In genomic region chr4:81061340-81061730, GRCh38 we compare ENCODE assay signal across 30 cellular contexts. TPM values are rescaled to one million over a fixed set of nuclear protein-coding genes. Genes with fewer than 3 reads are reported as not detected.
"Had no signal": no experiment of that assay in that cellular context is flagged by ENCODE, and none has a peak within 500 bp of the region (broad histone marks: within the 10 kb centered on the region; RNA-seq: fewer than 3 reads in every experiment).

No MANE protein-coding gene starts in this region.

- H3K4me3 ChIP-seq: ascending aorta, cardiac muscle cell had no signal

- DNase-seq: activated B cell treated with CpG ODN at 0.5 μM for 24 hours; activated CD4-positive, alpha-beta memory T cell treated with anti-CD3 and anti-CD28 coated beads, Interleukin-2, amount 10 ng/mL, durations not matched to agents 7 days and 5 days; activated CD4-positive, alpha-beta T cell treated with anti-CD3 and anti-CD28 coated beads for 36 hours; activated CD4-positive, alpha-beta T cell treated with anti-CD3 and anti-CD28 coated beads for 48 hours; activated CD4-positive, alpha-beta T cell treated with anti-CD3 and anti-CD28 coated beads, Interleukin-2, amount 10 ng/mL, durations not matched to agents 7 days and 5 days; activated CD4-positive, alpha-beta T cell treated with anti-CD3 and anti-CD28 coated beads, Interleukin-2, amount 50 U/mL, for 48 hours; activated CD4-positive, CD25-positive, alpha-beta regulatory T cell treated with anti-CD3 and anti-CD28 coated beads, Interleukin-2, amount 50 U/mL, for 72 hours; activated CD8-positive, alpha-beta memory T cell treated with anti-CD3 and anti-CD28 coated beads for 24 hours; activated CD8-positive, alpha-beta memory T cell treated with anti-CD3 and anti-CD28 coated beads, Interleukin-2, amount 10 ng/mL, durations not matched to agents 7 days and 5 days; activated CD8-positive, alpha-beta memory T cell treated with anti-CD3 and anti-CD28 coated beads, Interleukin-2, amount 50 U/mL, for 48 hours; activated CD8-positive, alpha-beta T cell treated with anti-CD3 and anti-CD28 coated beads, Interleukin-2, amount 10 ng/mL, durations not matched to agents 7 days and 5 days; activated effector memory CD4-positive, alpha-beta T cell treated with Interleukin-2 at 50 U/mL for 16 hours; activated gamma-delta T cell; activated naive CD4-positive, alpha-beta T cell treated with anti-CD3 and anti-CD28 coated beads, Interleukin-2, amount 10 ng/mL, durations not matched to agents 7 days and 5 days; activated naive CD4-positive, alpha-beta T cell treated with Interleukin-2 at 50 U/mL for 16 hours; activated naive CD8-positive, alpha-beta T cell treated with anti-CD3 and anti-CD28 coated beads, Interleukin-2, amount 10 ng/mL, durations not matched to agents 7 days and 5 days; activated naive CD8-positive, alpha-beta T cell treated with anti-CD3 and anti-CD28 coated beads, Interleukin-2, amount 50 U/mL, for 24 hours; activated T-cell treated with anti-CD3 and anti-CD28 coated beads, Interleukin-2, amount 50 U/mL, for 24 hours; activated T-cell treated with anti-CD3 and anti-CD28 coated beads, Interleukin-2, amount 50 U/mL, for 48 hours; amygdala; anterior cingulate cortex; caudate nucleus; cerebellar nuclear complex; T-helper 2 cell; T-helper 9 cell had no signal

- H3K36me3 ChIP-seq: ascending aorta, cardiac muscle cell had no signal

- H3K9me3 ChIP-seq: ascending aorta had no signal

- H3K27ac ChIP-seq: ascending aorta, cardiac muscle cell, VCaP had no signal

- H3K27me3 ChIP-seq: ascending aorta had no signal

- ATAC-seq: activated CD4-positive, alpha-beta T cell treated with anti-CD3 and anti-CD28 coated beads for 36 hours; activated CD8-positive, alpha-beta memory T cell treated with anti-CD3 and anti-CD28 coated beads, Interleukin-2, amount 10 ng/mL, durations not matched to agents 7 days and 5 days; activated CD8-positive, alpha-beta T cell treated with anti-CD3 and anti-CD28 coated beads, Interleukin-2, amount 10 ng/mL, durations not matched to agents 7 days and 5 days; activated naive CD8-positive, alpha-beta T cell treated with anti-CD3 and anti-CD28 coated beads, Interleukin-2, amount 50 U/mL, for 24 hours had no signal

- H3K4me1 ChIP-seq: ascending aorta had no signal

RNA-seq across cellular contexts. Expression of gene BMP3, which starts 30.8 kb away (rescaled TPM):
- total RNA-seq: activated CD4-positive, alpha-beta memory T cell treated with anti-CD3 and anti-CD28 coated beads, Interleukin-2, amount 10 ng/mL, durations not matched to agents 7 days and 5 days; activated CD4-positive, alpha-beta T cell treated with anti-CD3 and anti-CD28 coated beads for 36 hours; activated CD4-positive, alpha-beta T cell treated with anti-CD3 and anti-CD28 coated beads, Interleukin-2, amount 10 ng/mL, durations not matched to agents 7 days and 5 days; activated CD8-positive, alpha-beta memory T cell treated with anti-CD3 and anti-CD28 coated beads, Interleukin-2, amount 10 ng/mL, durations not matched to agents 7 days and 5 days; activated CD8-positive, alpha-beta T cell treated with anti-CD3 and anti-CD28 coated beads, Interleukin-2, amount 10 ng/mL, durations not matched to agents 7 days and 5 days; activated naive CD8-positive, alpha-beta T cell treated with anti-CD3 and anti-CD28 coated beads, Interleukin-2, amount 10 ng/mL, durations not matched to agents 7 days and 5 days; activated T-helper 2 cell treated with anti-CD3 and anti-CD28 coated beads, Interferon-gamma antibody, Interleukin-2, Interleukin-4, amounts not matched to agents 10 μg/mL and 5 μg/mL and 100 μg/mL, durations not matched to agents 14 hours and 24 hours and 36 hours; ascending aorta; chondrocyte had no signal
